Comparison of ENCODE assay signal across 7 cellular contexts in the genomic region with DNA sequence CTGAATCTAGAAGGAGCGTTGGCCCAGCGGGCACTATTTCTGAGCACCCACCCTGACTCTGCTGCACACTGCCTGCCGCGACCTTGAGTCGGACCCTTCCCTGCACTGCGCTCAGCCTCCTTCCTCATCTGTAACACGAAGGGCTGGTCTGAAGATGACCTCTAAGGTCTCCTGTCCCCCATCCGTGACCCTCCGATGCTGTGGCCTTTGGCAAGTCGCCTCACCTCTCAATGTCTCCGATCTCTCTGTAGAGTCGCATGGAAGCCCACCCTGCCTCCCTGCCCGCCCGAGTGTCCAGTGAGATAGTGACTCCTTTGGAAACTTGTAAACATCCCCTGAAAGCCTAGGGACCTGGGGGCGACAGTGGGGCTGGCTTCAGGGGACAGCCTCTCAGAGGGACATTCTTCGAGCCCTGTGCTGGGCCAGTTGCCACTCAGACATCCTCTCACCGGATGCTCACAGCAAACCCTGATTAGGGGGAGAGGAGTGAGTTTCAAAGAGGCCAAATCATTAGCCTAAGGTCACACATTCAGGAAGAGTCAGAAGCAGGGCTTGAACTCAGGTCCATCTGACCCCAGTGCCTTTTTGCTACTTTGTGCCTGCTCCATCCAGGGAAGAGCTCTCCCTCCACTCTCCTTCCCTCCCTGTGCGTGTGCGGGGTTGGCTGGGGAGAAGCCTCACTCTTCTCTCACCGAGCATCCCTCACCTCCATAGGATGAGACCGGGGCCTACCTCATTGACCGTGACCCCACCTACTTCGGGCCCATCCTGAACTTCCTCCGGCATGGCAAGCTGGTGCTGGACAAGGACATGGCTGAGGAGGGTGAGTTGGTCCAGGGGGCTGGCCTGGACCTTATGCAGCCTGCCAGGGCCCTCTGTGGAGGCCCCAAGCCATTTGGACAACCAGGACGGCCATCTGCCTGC. TPM values are rescaled to one million over a fixed set of nuclear protein-coding genes. Genes with fewer than 3 reads are reported as not detected.
A peak's percentile ranks its signal among the peaks of the same experiment; 100 is the strongest.
DNase-seq lines count a peak whose midpoint lies in the region; ATAC-seq and TF ChIP-seq lines count a peak whose summit lies in the region.

No MANE protein-coding gene starts in this region.

- peak overlapping the region; percentile 86 for H3K4me2 ChIP-seq in HCT116 (ENCODE audit: low read length)

- H3K27ac Mint-ChIP-seq in activated T-helper 1 cell treated with anti-CD3 and anti-CD28 coated beads, Interleukin-12 subunit alpha, Interleukin-12 subunit beta, Interleukin-2, Interleukin-4 antibody, amounts not matched to agents 30 ng/mL and 10 ng/mL and 1 ng/mL, durations not matched to agents 14 hours and 24 hours and 36 hours = peak overlapping the region; percentile 74

- peaks cover 1% of the 10 kb centered on the region for H3K27me3 Mint-ChIP-seq in activated T-helper 1 cell treated with anti-CD3 and anti-CD28 coated beads, Interleukin-12 subunit alpha, Interleukin-12 subunit beta, Interleukin-2, Interleukin-4 antibody, amounts not matched to agents 30 ng/mL and 10 ng/mL and 1 ng/mL, durations not matched to agents 14 hours and 24 hours and 36 hours (ENCODE audit: insufficient read depth)

- POLR2A ChIA-PET in HCT116 (lab: Charles Lee) = no interaction called here

- no peaks in the 10 kb centered on the region for H3K9me2 ChIP-seq in HCT116 (ENCODE audit: insufficient read depth)

- H3K27me3 ChIP-seq in HCT116 (ENCODE audit: insufficient read depth, low read length) (no peaks in the 10 kb centered on the region), iPS DF 6.9 (ENCODE audit: control insufficient read depth, insufficient read depth, low read length) (no peaks in the 10 kb centered on the region), spleen (replicated peaks in 1 of 7) (peaks cover 0 to 23% (median 0%) of the 10 kb centered on the region in 7 donors)

- H3K4me1 Mint-ChIP-seq in activated T-helper 1 cell treated with anti-CD3 and anti-CD28 coated beads, Interleukin-12 subunit alpha, Interleukin-12 subunit beta, Interleukin-2, Interleukin-4 antibody, amounts not matched to agents 30 ng/mL and 10 ng/mL and 1 ng/mL, durations not matched to agents 14 hours and 24 hours and 36 hours (ENCODE audit: low read depth) = peaks cover 9% of the 10 kb centered on the region

- TF ChIP-seq POLR2A in HCT116 (IDR thresholded peaks at IDR 0.05; ENCODE audit: borderline replicate concordance, extremely low read depth, insufficient read depth, insufficient read length) = no peak
- TF ChIP-seq POLR2A in spleen (IDR thresholded peaks at IDR 0.05) = no peak
- TF ChIP-seq POLR2A in GM18505 (IDR thresholded peaks at IDR 0.05; ENCODE audit: borderline replicate concordance, extremely low read depth, insufficient read depth, insufficient read length) = no peak

- TF ChIP-seq CTCF in HCT116 (IDR thresholded peaks at IDR 0.05 in 2 of 3, conservative IDR thresholded peaks at IDR 0.05 in 1 of 3; ENCODE audit: borderline replicate concordance in 1 of 3, insufficient read depth in 1 of 3, low read depth in 2 of 3, low read length in 2 of 3) (no peak), spleen (IDR thresholded peaks at IDR 0.05 in 8 of 11, conservative IDR thresholded peaks at IDR 0.05 in 3 of 11) (no peak)

- peaks cover 0 to 2% of the 10 kb centered on the region in 2 experiments; a peak in 1 of 4 replicates for H3K36me3 ChIP-seq in HCT116 (ENCODE audit: control insufficient read depth in 1 of 2, insufficient read depth in 2 of 2, low read length in 2 of 2)
- H3K36me3 ChIP-seq in iPS DF 6.9 (ENCODE audit: control insufficient read depth, insufficient read depth, low read length) = no peaks in the 10 kb centered on the region; the same call in 1 of the 2 replicates
- peaks cover 0 to 44% (median 18%) of the 10 kb centered on the region in 6 donors for H3K36me3 ChIP-seq in spleen

- no peaks in the 10 kb centered on the region for H4K20me1 ChIP-seq in HCT116 (ENCODE audit: insufficient read depth)

- H3K4me3 Mint-ChIP-seq in activated T-helper 1 cell treated with anti-CD3 and anti-CD28 coated beads, Interleukin-12 subunit alpha, Interleukin-12 subunit beta, Interleukin-2, Interleukin-4 antibody, amounts not matched to agents 30 ng/mL and 10 ng/mL and 1 ng/mL, durations not matched to agents 14 hours and 24 hours and 36 hours = peak overlapping the region; percentile 87

- ATAC-seq in HCT116 (no peak), GM18505 (IDR thresholded peaks at IDR 0.05; ENCODE audit: unreplicated experiment) (no peak), HG03571 (IDR thresholded peaks at IDR 0.05; ENCODE audit: unreplicated experiment) (no peak)

- DNase-seq in HCT116 (ENCODE audit: low read depth, low spot score) = no peak
- DNase-seq in activated T-helper 1 cell treated with anti-CD3 and anti-CD28 coated beads, Interleukin-12 subunit alpha, Interleukin-12 subunit beta, Interleukin-2, Interleukin-4 antibody, amounts not matched to agents 30 ng/mL and 10 ng/mL and 1 ng/mL, durations not matched to agents 14 hours and 24 hours and 36 hours (ENCODE audit: low spot score) = no peak
- no peak for DNase-seq in iPS DF 6.9 (ENCODE audit: low read depth, low spot score)
- peak; percentile 74 for DNase-seq in spleen
- DNase-seq in NCI-H524 treated with DMSO at 0.1 percent for 48 hours (lab: John Stamatoyannopoulos, UW) = no peak

- no peak overlapping the region for H2AFZ ChIP-seq in HCT116 (ENCODE audit: low read depth, low read length, poor library complexity, severe bottlenecking)

- CTCF ChIA-PET in HCT116 (lab: Charles Lee) = interaction anchor here (1.1 to 1.7 kb wide), 2 partner anchors 9 to 12 kb away, joined by 3 to 5 read pairs; no protein-coding TSS in a partner anchor

- BruUV-seq in HCT116 (replicated peaks; lab: Mats Ljungman, UMichigan) = TSS peak; percentile 45

- H3K36me3 Mint-ChIP-seq in activated T-helper 1 cell treated with anti-CD3 and anti-CD28 coated beads, Interleukin-12 subunit alpha, Interleukin-12 subunit beta, Interleukin-2, Interleukin-4 antibody, amounts not matched to agents 30 ng/mL and 10 ng/mL and 1 ng/mL, durations not matched to agents 14 hours and 24 hours and 36 hours (ENCODE audit: low read depth) = peaks cover 11% of the 10 kb centered on the region

- no peaks in the 10 kb centered on the region for H3K9me3 Mint-ChIP-seq in activated T-helper 1 cell treated with anti-CD3 and anti-CD28 coated beads, Interleukin-12 subunit alpha, Interleukin-12 subunit beta, Interleukin-2, Interleukin-4 antibody, amounts not matched to agents 30 ng/mL and 10 ng/mL and 1 ng/mL, durations not matched to agents 14 hours and 24 hours and 36 hours

- peak overlapping the region; percentile 64 for H3K9ac ChIP-seq in HCT116 (ENCODE audit: low read length)

- H3K79me2 ChIP-seq in HCT116 (ENCODE audit: insufficient read depth, low read length) = no peaks in the 10 kb centered on the region

- WGBS in iPS DF 6.9 (ENCODE audit: insufficient coverage, insufficient read length) = no CpG with 5 or more reads among the region's 25 CpGs
- 82 to 88% (median 85%) methylated on average over 24 to 25 of the region's 25 CpGs for WGBS in spleen, 5 donors

- peaks cover 5 to 11% of the 10 kb centered on the region in 2 experiments; a peak in 2 of 4 replicates for H3K4me1 ChIP-seq in HCT116 (ENCODE audit: control insufficient read depth in 1 of 2, insufficient read depth in 2 of 2, low read length in 2 of 2)
- H3K4me1 ChIP-seq in iPS DF 6.9 (ENCODE audit: control insufficient read depth, insufficient read depth, low read length) = 0 out of 2 replicates have a peak, but pooled peaks cover 2% of the 10 kb centered on the region
- H3K4me1 ChIP-seq in spleen = peaks cover 4 to 40% (median 27%) of the 10 kb centered on the region in 6 donors

- RAD21 ChIA-PET in HCT116 (lab: Charles Lee; ENCODE audit: low non-redundant PET in 1 of 2, low total read pairs in 2 of 2, uncharacterized antibody in 2 of 2, unreplicated experiment in 2 of 2) = interaction anchor here in 1 of 2 experiments (0.7 kb wide), 1 partner anchor 392 kb away, joined by 3 read pairs; no protein-coding TSS in a partner anchor

- no peak for TF ChIP-seq RAD21 in HCT116 (IDR thresholded peaks at IDR 0.05; ENCODE audit: low read depth)

- H3K4me3 ChIP-seq in HCT116 (replicated peaks in 1 of 2; ENCODE audit: low read depth in 1 of 2, low read length in 2 of 2) (peak overlapping the region; percentile 59 to 77), iPS DF 6.9 (ENCODE audit: low read length) (peak overlapping the region; percentile 82; the same call in 1 of the 2 replicates), spleen (peak overlapping the region in 7 of 8 donors; percentile 50 to 93 (median 69))

- intact Hi-C loops in HCT116 (cut with micrococcal nuclease) = no loop called here
- intact Hi-C loops in activated T-helper 1 cell treated with anti-CD3 and anti-CD28 coated beads, Interleukin-12 subunit alpha, Interleukin-12 subunit beta, Interleukin-2, Interleukin-4 antibody, amounts not matched to agents 30 ng/mL and 10 ng/mL and 1 ng/mL, durations not matched to agents 14 hours and 24 hours and 36 hours (cut with micrococcal nuclease) = no loop called here
- intact Hi-C loops in spleen (cut with DNase I; ENCODE audit: low total_unique reads) = no loop called here

- no peak overlapping the region; the same call in 1 of the 2 replicates for H3K27ac ChIP-seq in HCT116 (ENCODE audit: low read depth, low read length)
- no peak overlapping the region for H3K27ac ChIP-seq in iPS DF 6.9 (ENCODE audit: low read length)
- H3K27ac ChIP-seq in spleen = peak overlapping the region in 1 of 8 donors; percentile 63

- H3K9me3 ChIP-seq in HCT116 (ENCODE audit: control insufficient read depth in 1 of 2, insufficient read depth in 1 of 2, low read depth in 1 of 2, low read length in 2 of 2) (no peaks in the 10 kb centered on the region), iPS DF 6.9 (ENCODE audit: control insufficient read depth, insufficient read depth, low read length) (no peaks in the 10 kb centered on the region), spleen (no peaks in the 10 kb centered on the region)

RNA-seq across cellular contexts. Expression of a gene that starts 1.1 kb away (rescaled TPM):
- total RNA-seq in HCT116 (2021; ENCODE audit: unreplicated experiment) = 23.4 TPM
- polyA plus RNA-seq in HCT116 (2012) = 21.3 and 24.4 TPM in 2 replicates
- total RNA-seq in activated T-helper 1 cell treated with anti-CD3 and anti-CD28 coated beads, Interleukin-12 subunit alpha, Interleukin-12 subunit beta, Interleukin-2, Interleukin-4 antibody, amounts not matched to agents 30 ng/mL and 10 ng/mL and 1 ng/mL, durations not matched to agents 14 hours and 24 hours and 36 hours = 65.4 and 68.1 TPM in 2 replicates
- total RNA-seq in spleen = 10 to 100 TPM; 13.5 to 21.5 (median 17.9) TPM
- polyA plus RNA-seq in spleen = 10 to 100 TPM; 10.7 to 27.5 (median 13.0) TPM

RNA-seq across cellular contexts. Expression of a gene that starts 33.1 kb away (rescaled TPM):
- 68.6 TPM for total RNA-seq in HCT116 (2021; ENCODE audit: unreplicated experiment)
- polyA plus RNA-seq in HCT116 (2012) = 65.4 and 69.3 TPM in 2 replicates
- total RNA-seq in activated T-helper 1 cell treated with anti-CD3 and anti-CD28 coated beads, Interleukin-12 subunit alpha, Interleukin-12 subunit beta, Interleukin-2, Interleukin-4 antibody, amounts not matched to agents 30 ng/mL and 10 ng/mL and 1 ng/mL, durations not matched to agents 14 hours and 24 hours and 36 hours = 18.0 and 20.1 TPM in 2 replicates
- 10 to 100 TPM; 13.9 to 44.8 (median 20.6) TPM for total RNA-seq in spleen
- 10 to 100 TPM; 24.5 to 40.3 (median 37.5) TPM for polyA plus RNA-seq in spleen

RNA-seq across cellular contexts. Expression of a gene that starts 33.4 kb away (rescaled TPM):
- total RNA-seq in HCT116 (2021; ENCODE audit: unreplicated experiment) (32.1 TPM), spleen (10 to 100 TPM; 10.3 to 27.1 (median 12.3) TPM)
- polyA plus RNA-seq in HCT116 (2012) = 30.4 and 32.5 TPM in 2 replicates
- total RNA-seq in activated T-helper 1 cell treated with anti-CD3 and anti-CD28 coated beads, Interleukin-12 subunit alpha, Interleukin-12 subunit beta, Interleukin-2, Interleukin-4 antibody, amounts not matched to agents 30 ng/mL and 10 ng/mL and 1 ng/mL, durations not matched to agents 14 hours and 24 hours and 36 hours = 6.9 and 8.2 TPM in 2 replicates
- polyA plus RNA-seq in spleen = 10 to 100 TPM; 10.8 to 21.0 (median 16.2) TPM

RNA-seq across cellular contexts. Expression of a gene that starts 56.9 kb away (rescaled TPM):
- total RNA-seq in HCT116 (2021; ENCODE audit: unreplicated experiment) = 0.39 TPM
- 0.27 and 0.31 TPM in 2 replicates for polyA plus RNA-seq in HCT116 (2012)
- total RNA-seq in activated T-helper 1 cell treated with anti-CD3 and anti-CD28 coated beads, Interleukin-12 subunit alpha, Interleukin-12 subunit beta, Interleukin-2, Interleukin-4 antibody, amounts not matched to agents 30 ng/mL and 10 ng/mL and 1 ng/mL, durations not matched to agents 14 hours and 24 hours and 36 hours = 2.3 and 3.3 TPM in 2 replicates
- under 1 TPM in 2 of 7 donors, not detected in 5; 0.54 to 0.55 TPM for total RNA-seq in spleen
- polyA plus RNA-seq in spleen = under 1 TPM; 0.09 to 0.28 (median 0.26) TPM
